In the genomic region with DNA sequence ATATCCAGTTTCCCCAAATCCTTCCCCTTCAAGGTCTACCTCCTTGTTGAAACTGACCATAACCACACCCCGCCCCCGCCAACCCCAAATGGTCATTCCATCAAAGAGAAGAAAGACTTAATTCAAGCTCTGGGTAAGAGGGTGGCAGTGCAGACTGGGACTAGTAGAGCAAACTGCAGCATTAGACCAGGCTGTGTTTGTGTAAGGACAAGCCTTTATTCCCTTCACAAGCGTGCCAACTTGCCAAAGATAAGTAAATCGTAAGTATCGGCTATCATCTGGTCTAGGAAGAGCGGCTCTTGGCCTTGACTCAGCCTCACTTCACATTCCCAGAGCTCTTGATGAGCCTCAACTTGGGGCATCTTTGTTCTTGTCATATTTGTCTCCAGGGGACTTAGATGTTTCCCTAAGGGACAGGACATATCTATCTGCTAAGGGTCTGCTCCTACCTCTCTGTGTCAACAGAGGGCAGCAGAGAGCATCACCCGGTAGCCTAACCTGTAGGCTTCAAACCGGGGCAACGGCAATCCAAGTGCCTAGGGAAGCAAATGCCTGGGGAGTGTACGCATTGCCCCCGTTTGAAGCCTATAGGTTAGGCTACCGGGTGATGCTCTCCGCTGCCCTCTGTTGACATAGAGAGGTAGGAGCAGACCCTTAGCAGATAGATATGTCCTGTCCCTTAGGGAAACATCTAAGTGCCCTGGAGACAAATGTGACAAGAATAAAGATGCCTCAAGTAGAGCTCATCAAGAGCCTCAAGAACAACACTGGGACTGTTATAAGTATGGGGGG, we compare ENCODE assay signal across 8 cellular contexts. TPM values are rescaled to one million over a fixed set of nuclear protein-coding genes. Genes with fewer than 3 reads are reported as not detected.
DNase-seq lines count a peak whose midpoint lies in the region; ATAC-seq, FAIRE-seq and TF ChIP-seq lines count a peak whose summit lies in the region.

No MANE protein-coding gene starts in this region.

- no peaks in the 10 kb centered on the region for H3K36me3 Mint-ChIP-seq in activated naive CD4-positive, alpha-beta T cell treated with anti-CD3 and anti-CD28 coated beads for 36 hours (ENCODE audit: low read depth)

- no peak for TF ChIP-seq POLR2A in vagina (IDR thresholded peaks at IDR 0.05)

- no peaks in the 10 kb centered on the region for H3K9me3 Mint-ChIP-seq in activated naive CD4-positive, alpha-beta T cell treated with anti-CD3 and anti-CD28 coated beads for 36 hours

- no peak overlapping the region for H3K4me3 ChIP-seq in small intestine (ENCODE audit: low read depth in 1 of 2, low read length in 2 of 2)
- H3K4me3 ChIP-seq in vagina, result no peak overlapping the region

- DNase-seq in GM13976 (ENCODE audit: low spot score) (peak; percentile 73), NCI-H1048 (lab: John Stamatoyannopoulos, UW) (peak; percentile 47), SIG-M5 treated with dmso at 0.1 percent for 504 hours (lab: John Stamatoyannopoulos, UW; ENCODE audit: unreplicated experiment) (peak; percentile 91), left ventricle myocardium superior (peak; percentile 51), small intestine (peak; percentile 75), vagina (ENCODE audit: extremely low spot score in 2 of 2) (no peak)
- DNase-seq in activated naive CD4-positive, alpha-beta T cell treated with anti-CD3 and anti-CD28 coated beads for 36 hours, result peak; percentile 83

- no peaks in the 10 kb centered on the region for H3K4me1 ChIP-seq in small intestine (ENCODE audit: control insufficient read depth in 2 of 2, insufficient read depth in 1 of 2, low read depth in 1 of 2, low read length in 1 of 2)
- no peaks in the 10 kb centered on the region for H3K4me1 ChIP-seq in vagina

- no peak overlapping the region for H3K27ac ChIP-seq in small intestine (ENCODE audit: low read depth in 1 of 2, low read length in 1 of 2)
- no peak overlapping the region for H3K27ac ChIP-seq in vagina

- TF ChIP-seq CTCF in GM13976 (IDR thresholded peaks at IDR 0.05; ENCODE audit: borderline replicate concordance, control extremely low read depth, extremely low read depth, insufficient read depth, missing control alignments) (peak; percentile 65), vagina (IDR thresholded peaks at IDR 0.05) (peak in 1 of 3 experiments; percentile 33)

- no peaks in the 10 kb centered on the region for H3K9me3 ChIP-seq in small intestine (ENCODE audit: control insufficient read depth, low read depth)
- no peaks in the 10 kb centered on the region for H3K9me3 ChIP-seq in vagina

- H3K27me3 ChIP-seq in small intestine (ENCODE audit: control insufficient read depth in 2 of 2, insufficient read depth in 2 of 2, low read length in 2 of 2), result no peaks in the 10 kb centered on the region
- H3K27me3 ChIP-seq in vagina, result no peaks in the 10 kb centered on the region

- H3K27ac Mint-ChIP-seq in activated naive CD4-positive, alpha-beta T cell treated with anti-CD3 and anti-CD28 coated beads for 36 hours, result no peak overlapping the region

- in situ Hi-C loops in GM13976 (cut with MboI; ENCODE audit: low sequenced_read_pairs, unreplicated experiment), result no loop called here

- intact Hi-C loops in activated naive CD4-positive, alpha-beta T cell treated with anti-CD3 and anti-CD28 coated beads for 36 hours (cut with micrococcal nuclease), result loop anchor here (1.0 to 2.0 kb wide), 2 partner anchors 145 to 205 kb away; a partner anchor contains a TSS
- intact Hi-C loops in left ventricle myocardium superior (cut with micrococcal nuclease) (no loop called here), vagina (cut with DNase I) (no loop called here)

- no peaks in the 10 kb centered on the region for H3K36me3 ChIP-seq in small intestine (ENCODE audit: control insufficient read depth in 2 of 2, insufficient read depth in 2 of 2, low read length in 2 of 2)
- H3K36me3 ChIP-seq in vagina, result no peaks in the 10 kb centered on the region

- 48 to 56% (median 55%) methylated on average over 13 of the region's 13 CpGs for WGBS in small intestine, 3 donors

- CTCF ChIA-PET in activated naive CD4-positive, alpha-beta T cell treated with anti-CD3 and anti-CD28 coated beads for 36 hours (lab: Charles Lee), result interaction anchor here (0.5 to 1.4 kb wide), 8 partner anchors 11 to 274 kb away, joined by 3 to 4 read pairs (median 3); no protein-coding TSS in a partner anchor

- FAIRE-seq in small intestine (lab: Jason Lieb, UNC), result no peak

- peaks cover 24% of the 10 kb centered on the region for H3K27me3 Mint-ChIP-seq in activated naive CD4-positive, alpha-beta T cell treated with anti-CD3 and anti-CD28 coated beads for 36 hours (ENCODE audit: low read depth)

- H3K4me3 Mint-ChIP-seq in activated naive CD4-positive, alpha-beta T cell treated with anti-CD3 and anti-CD28 coated beads for 36 hours, result no peak overlapping the region

- H3K4me1 Mint-ChIP-seq in activated naive CD4-positive, alpha-beta T cell treated with anti-CD3 and anti-CD28 coated beads for 36 hours (ENCODE audit: low read depth), result no peaks in the 10 kb centered on the region

- ATAC-seq in HG02642 (IDR thresholded peaks at IDR 0.05; ENCODE audit: poor library complexity, unreplicated experiment) (peak; percentile 98), left ventricle myocardium superior (peak; percentile 81)

RNA-seq across cellular contexts. Expression of a gene that starts 8.9 kb away (rescaled TPM):
- total RNA-seq in activated naive CD4-positive, alpha-beta T cell treated with anti-CD3 and anti-CD28 coated beads for 36 hours, result 10 to 100 TPM; 11.5 to 13.3 TPM
- total RNA-seq in left ventricle myocardium superior, result 8.0 TPM
- 10 to 100 TPM; 20.3 to 42.0 (median 31.1) TPM for polyA plus RNA-seq in small intestine
- 8.3 TPM for total RNA-seq in vagina

Comparison
In these comparisons a context has a peak if more than half of its experiments do, and no peak if none do; other contexts are left out.
1. DNase-seq: peak in GM13976 (single experiment), NCI-H1048 (single experiment), SIG-M5 treated with dmso at 0.1 percent for 504 hours (single experiment), activated naive CD4-positive, alpha-beta T cell treated with anti-CD3 and anti-CD28 coated beads for 36 hours (single experiment), left ventricle myocardium superior (single experiment) and small intestine (single experiment); none in vagina (0 of 2).